ENCODE assay signal across 14 cellular contexts in the genomic region with DNA sequence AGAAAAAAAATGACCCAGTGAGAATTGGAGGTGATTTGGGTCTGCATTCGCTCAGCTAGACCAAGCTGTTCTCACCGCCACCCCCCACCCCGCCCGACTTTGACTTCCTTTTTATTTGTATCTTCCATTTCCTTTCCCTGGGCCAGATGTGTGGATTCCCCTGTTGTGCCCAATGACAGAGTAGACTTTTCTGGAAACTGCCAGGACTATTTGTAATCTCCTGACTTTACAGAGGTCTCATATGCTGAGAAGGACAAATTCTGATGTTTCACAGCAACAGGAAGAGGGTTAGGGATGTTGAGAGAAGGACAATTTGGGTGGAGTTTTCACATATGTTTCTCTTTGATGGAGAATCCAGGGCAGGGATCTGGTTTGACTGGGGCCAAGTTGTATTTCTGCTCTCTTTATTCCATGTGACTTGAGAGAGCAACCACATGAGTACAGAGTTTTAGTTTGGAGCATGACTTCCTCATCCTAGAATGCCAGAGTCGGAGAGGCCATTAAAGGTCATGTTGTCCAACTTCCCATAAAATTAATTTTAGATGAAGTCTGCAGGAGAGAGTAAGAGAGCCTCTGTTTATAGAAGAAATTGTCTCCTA.
"Had no signal": no experiment of that assay in that cellular context is flagged by ENCODE, and none has a peak within 500 bp of the region (broad histone marks: within the 10 kb centered on the region; RNA-seq: fewer than 3 reads in every experiment).

No MANE protein-coding gene starts in this region.

- DNase-seq: activated CD4-positive, CD25-positive, alpha-beta regulatory T cell treated with anti-CD3 and anti-CD28 coated beads, Interleukin-2, amount 50 U/mL, for 72 hours; activated naive CD4-positive, alpha-beta T cell treated with anti-CD3 and anti-CD28 coated beads for 36 hours; caudate nucleus; mammary epithelial cell; naive thymus-derived CD4-positive, alpha-beta T cell; small intestine; stimulated activated CD4-positive, alpha-beta T cell treated with anti-CD3 and anti-CD28 coated beads, Interleukin-4, amount 100 ng/mL, for 24 hours; stimulated activated naive CD4-positive, alpha-beta T cell; upper lobe of left lung had no signal

- H3K27me3 Mint-ChIP-seq: activated T-helper 17 cell treated with anti-CD3 and anti-CD28 coated beads, Interleukin-2, amount 50 U/mL, for 72 hours had no signal

- H3K27ac Mint-ChIP-seq: activated naive CD4-positive, alpha-beta T cell treated with anti-CD3 and anti-CD28 coated beads for 36 hours; activated T-helper 17 cell treated with anti-CD3 and anti-CD28 coated beads, Interleukin-2, amount 50 U/mL, for 72 hours; naive thymus-derived CD4-positive, alpha-beta T cell; T-helper 2 cell treated with Interferon-gamma antibody and Interleukin-4, amounts not matched to agents 5 μg/mL and 100 μg/mL, for 36 hours had no signal

- H3K9ac ChIP-seq: parathyroid adenoma had no signal

- H3K36me3 Mint-ChIP-seq: naive thymus-derived CD4-positive, alpha-beta T cell had no signal

- H3K4me3 Mint-ChIP-seq: activated naive CD4-positive, alpha-beta T cell treated with anti-CD3 and anti-CD28 coated beads for 36 hours; activated T-helper 17 cell treated with anti-CD3 and anti-CD28 coated beads, Interleukin-2, amount 50 U/mL, for 72 hours; naive thymus-derived CD4-positive, alpha-beta T cell; T-helper 2 cell treated with Interferon-gamma antibody and Interleukin-4, amounts not matched to agents 5 μg/mL and 100 μg/mL, for 36 hours had no signal

- H3K36me3 ChIP-seq: SJSA1, upper lobe of left lung had no signal

- H3K4me3 ChIP-seq: SJSA1, upper lobe of left lung had no signal

- H3K4me1 ChIP-seq: parathyroid adenoma, SJSA1 had no signal

- H3K4me1 Mint-ChIP-seq: activated T-helper 17 cell treated with anti-CD3 and anti-CD28 coated beads, Interleukin-2, amount 50 U/mL, for 72 hours; naive thymus-derived CD4-positive, alpha-beta T cell had no signal

- H3K9me3 Mint-ChIP-seq: activated naive CD4-positive, alpha-beta T cell treated with anti-CD3 and anti-CD28 coated beads for 36 hours; T-helper 2 cell treated with Interferon-gamma antibody and Interleukin-4, amounts not matched to agents 5 μg/mL and 100 μg/mL, for 36 hours had no signal

- ATAC-seq: activated T-helper 17 cell treated with anti-CD3 and anti-CD28 coated beads, Interleukin-2, amount 50 U/mL, for 72 hours; esophagus mucosa; naive thymus-derived CD4-positive, alpha-beta T cell had no signal

- H3K79me2 ChIP-seq: parathyroid adenoma had no signal

- H3K27me3 ChIP-seq: SJSA1, upper lobe of left lung had no signal

- H3K27ac ChIP-seq: parathyroid adenoma, SJSA1 had no signal

- H3K9me3 ChIP-seq: SJSA1, upper lobe of left lung had no signal

- H2AFZ ChIP-seq: parathyroid adenoma had no signal
